Comparison of ENCODE assay signal across 8 cellular contexts in the genomic region with DNA sequence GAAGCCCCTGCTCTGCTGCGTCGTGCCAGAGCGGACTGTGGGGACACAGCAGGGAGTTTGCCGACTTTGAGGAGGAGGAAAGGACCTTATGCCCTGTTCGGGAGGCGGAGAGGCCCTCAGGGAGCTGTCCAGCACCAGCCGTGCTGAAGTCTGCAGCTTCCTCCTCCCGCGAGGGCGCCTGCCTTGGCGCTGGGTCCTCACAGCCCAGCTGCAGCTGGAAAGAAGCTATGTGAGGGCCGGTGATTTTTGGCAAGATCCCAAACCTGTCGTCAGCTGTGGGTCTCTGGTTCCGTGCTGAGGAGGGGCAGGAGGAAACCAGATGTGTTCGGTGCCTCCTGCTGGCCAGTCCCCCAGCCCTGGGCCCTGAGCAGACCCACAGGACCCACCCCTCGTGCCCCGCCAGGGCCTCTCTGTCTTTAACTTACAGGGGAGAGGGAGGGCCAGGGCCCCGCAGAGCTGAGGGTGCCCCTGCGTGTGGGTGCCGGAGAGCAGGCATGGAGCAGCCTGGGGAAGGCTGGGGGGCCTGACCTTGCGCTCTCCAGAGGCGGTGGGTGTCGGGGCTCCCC. TPM values are rescaled to one million over a fixed set of nuclear protein-coding genes. Genes with fewer than 3 reads are reported as not detected.
DNase-seq lines count a peak whose midpoint lies in the region; ATAC-seq and TF ChIP-seq lines count a peak whose summit lies in the region.

No MANE protein-coding gene starts in this region.

- no peaks in the 10 kb centered on the region for H3K9me3 ChIP-seq in neuronal stem cell (replicated peaks in 1 of 2; ENCODE audit: control insufficient read depth in 2 of 2, insufficient read depth in 1 of 2, low read depth in 1 of 2, low read length in 2 of 2)

- H3K4me3 ChIP-seq in fibroblast of pulmonary artery (replicated peaks; ENCODE audit: low read depth, low read length) (no peak overlapping the region), neuronal stem cell (ENCODE audit: low read length in 2 of 2) (no peak overlapping the region)

- no peak for TF ChIP-seq CTCF in fibroblast of pulmonary artery (IDR thresholded peaks at IDR 0.05; ENCODE audit: low read length, missing control alignments)

- no peak overlapping the region for H2BK120ac ChIP-seq in neuronal stem cell (ENCODE audit: low read depth, low read length)

- H3K14ac ChIP-seq in neuronal stem cell (ENCODE audit: low read length): peak overlapping the region; percentile 82

- H3K27me3 ChIP-seq in neuronal stem cell (ENCODE audit: control insufficient read depth in 3 of 3, insufficient read depth in 3 of 3, low read depth in 1 of 3, low read length in 3 of 3): no peaks in the 10 kb centered on the region

- H3K36me3 ChIP-seq in neuronal stem cell (replicated peaks in 1 of 2; ENCODE audit: control insufficient read depth in 2 of 2, insufficient read depth in 2 of 2, low read length in 2 of 2): no peaks in the 10 kb centered on the region

- H3K27ac ChIP-seq in neuronal stem cell (replicated peaks; ENCODE audit: low read length): no peak overlapping the region

- H2BK15ac ChIP-seq in neuronal stem cell (ENCODE audit: low read length): no peak overlapping the region

- H3K79me1 ChIP-seq in neuronal stem cell (ENCODE audit: low read depth, low read length): peaks cover 55% of the 10 kb centered on the region

- no peak overlapping the region for H2AFZ ChIP-seq in neuronal stem cell (ENCODE audit: low read length)

- no peak overlapping the region for H3K4me2 ChIP-seq in neuronal stem cell (ENCODE audit: insufficient read depth, low read length, poor library complexity, severe bottlenecking)

- no peak overlapping the region for H3K9ac ChIP-seq in neuronal stem cell (ENCODE audit: low read depth, low read length, poor library complexity)

- H2BK12ac ChIP-seq in neuronal stem cell (ENCODE audit: low read length): no peak overlapping the region

- H2BK5ac ChIP-seq in neuronal stem cell (ENCODE audit: low read length): no peak overlapping the region

- H2AK5ac ChIP-seq in neuronal stem cell (ENCODE audit: low read depth, low read length): no peak overlapping the region

- H3K18ac ChIP-seq in neuronal stem cell (ENCODE audit: low read length): no peak overlapping the region

- no peak overlapping the region for H4K8ac ChIP-seq in neuronal stem cell (ENCODE audit: low read depth, low read length)

- H3K23ac ChIP-seq in neuronal stem cell (ENCODE audit: low read depth, low read length, poor library complexity): peak overlapping the region; percentile 73

- H3K4me1 ChIP-seq in neuronal stem cell (ENCODE audit: control insufficient read depth in 2 of 2, insufficient read depth in 1 of 2, low read depth in 1 of 2, low read length in 2 of 2): peaks cover 1 to 5% of the 10 kb centered on the region in 2 donors

- no peak overlapping the region for H4K91ac ChIP-seq in neuronal stem cell (ENCODE audit: low read depth, low read length, poor library complexity)

- no peak overlapping the region for H3K4ac ChIP-seq in neuronal stem cell (ENCODE audit: low read length)

- DNase-seq in GM03348 (ENCODE audit: low spot score) (peak; percentile 90), NAMALWA (ENCODE audit: low spot score) (peak; percentile 61), fibroblast of pulmonary artery (ENCODE audit: low read depth) (peak; percentile 68), neuronal stem cell (ENCODE audit: low spot score) (peak; percentile 76), GF-D8 (lab: John Stamatoyannopoulos, UW) (no peak)
- DNase-seq in activated CD8-positive, alpha-beta memory T cell treated with anti-CD3 and anti-CD28 coated beads for 24 hours: peak; percentile 76

- WGBS in neuronal stem cell (ENCODE audit: extremely low coverage in 2 of 2, insufficient read length in 2 of 2, insufficient replicate concordance in 1 of 2), 2 donors: no CpG with 5 or more reads among the region's 23 CpGs

- ATAC-seq in HG03442 (IDR thresholded peaks at IDR 0.05; ENCODE audit: unreplicated experiment) (no peak), GM18861 (IDR thresholded peaks at IDR 0.05; ENCODE audit: unreplicated experiment) (no peak)

RNA-seq across cellular contexts. Expression of gene BRSK2, which starts 12.0 kb away (rescaled TPM):
- polyA plus RNA-seq in neuronal stem cell (2013, experiment 1 of 2): 24.4 TPM
- 23.0 TPM for polyA plus RNA-seq in neuronal stem cell (2013, experiment 2 of 2)
